ENCODE assay signal across 11 cellular contexts in the genomic region with DNA sequence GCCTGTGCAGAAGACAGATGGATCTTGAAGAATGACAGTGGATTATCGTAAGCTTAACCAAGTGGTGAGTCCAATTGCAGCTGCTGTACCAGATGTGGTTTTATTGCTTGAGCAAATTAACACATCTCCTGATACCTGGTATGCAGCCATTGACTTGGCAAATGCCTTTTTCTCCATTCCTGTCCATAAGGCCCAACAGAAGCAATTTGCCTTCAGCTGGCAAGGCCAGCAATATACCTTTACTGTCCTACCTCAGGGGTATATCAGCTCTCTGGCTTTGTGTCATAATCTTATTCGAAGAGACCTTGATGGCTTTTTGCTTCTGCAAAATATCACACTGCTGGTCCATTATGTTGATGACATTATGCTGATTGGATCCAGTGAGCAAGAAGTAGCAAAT. TPM values are rescaled to one million over a fixed set of nuclear protein-coding genes. Genes with fewer than 3 reads are reported as not detected.
"Had no signal": no experiment of that assay in that cellular context is flagged by ENCODE, and none has a peak within 500 bp of the region (broad histone marks: within the 10 kb centered on the region; RNA-seq: fewer than 3 reads in every experiment).

No MANE protein-coding gene starts in this region.

RNA-seq across cellular contexts. Expression of a gene that starts 9.0 kb away (rescaled TPM):
- total RNA-seq: OCI-LY7, PC-3, PC-9, Peyer's patch, Right ventricle myocardium inferior, Right ventricle myocardium superior, RPMI7951, SJCRH30, SJSA1, SK-MEL-5 had no signal
- polyA plus RNA-seq: SK-N-SH had no signal

RNA-seq across cellular contexts. Expression of a gene that starts 17.9 kb away (rescaled TPM):
- total RNA-seq: OCI-LY7, PC-3, PC-9, Peyer's patch, Right ventricle myocardium inferior, Right ventricle myocardium superior, RPMI7951, SJCRH30, SJSA1 had no signal
- polyA plus RNA-seq: SK-N-SH had no signal

RNA-seq across cellular contexts. Expression of a gene that starts 21.3 kb away (rescaled TPM):
- total RNA-seq: OCI-LY7, PC-3, PC-9, Peyer's patch, Right ventricle myocardium inferior, Right ventricle myocardium superior, RPMI7951, SJCRH30, SJSA1, SK-MEL-5 had no signal
- polyA plus RNA-seq: SK-N-SH had no signal
